ENCODE assay signal across 28 cellular contexts in genomic region chr6:2197984-2198383, GRCh38.
"Had no signal": no experiment of that assay in that cellular context is flagged by ENCODE, and none has a peak within 500 bp of the region (broad histone marks: within the 10 kb centered on the region; RNA-seq: fewer than 3 reads in every experiment).

No MANE protein-coding gene starts in this region.

- FAIRE-seq: kidney had no signal

- H3K4me3 Mint-ChIP-seq: mesothelial cell of epicardium; naive B cell; natural killer cell; nephron progenitor cell; neural progenitor cell; stimulated activated naive B cell treated with anti-CD40 and anti-IgM and Interleukin-4, amounts not matched to agents 10 μg/mL and 1 μg/mL and 100 μg/mL, for 72 hours had no signal

- H3K36me3 Mint-ChIP-seq: mesothelial cell of epicardium; naive B cell; natural killer cell; neural progenitor cell; stimulated activated naive B cell treated with anti-CD40 and anti-IgM and Interleukin-4, amounts not matched to agents 10 μg/mL and 1 μg/mL and 100 μg/mL, for 72 hours had no signal

- H3K9ac ChIP-seq: neural progenitor cell, parathyroid adenoma had no signal

- H3K4me3 ChIP-seq: hepatocyte, left lung, lung, neural progenitor cell, right atrium auricular region, skin epidermis, stomach, testis, thyroid gland, transverse colon, upper lobe of left lung, vagina had no signal

- H2AFZ ChIP-seq: hepatocyte, neural progenitor cell, parathyroid adenoma had no signal

- H3K79me2 ChIP-seq: parathyroid adenoma had no signal

- ATAC-seq: natural killer cell; stimulated activated naive B cell treated with anti-CD40 and anti-IgM and Interleukin-4, amounts not matched to agents 10 μg/mL and 1 μg/mL and 100 μg/mL, for 72 hours; stimulated activated naive CD8-positive, alpha-beta T cell treated with anti-CD3 and anti-CD28 coated beads, Interleukin-15, Interleukin-2, amounts not matched to agents 100 U/mL and 50 U/mL, for 24 hours had no signal

- H3K4me1 ChIP-seq: neural progenitor cell, parathyroid adenoma, right atrium auricular region, testis had no signal

- DNase-seq: kidney; left colon; left lung; naive B cell; natural killer cell; nephron progenitor cell; occipital lobe; stimulated activated CD4-positive, alpha-beta T cell treated with anti-CD3 and anti-CD28 coated beads, Interleukin-12 subunit alpha, Interleukin-12 subunit beta, amount 100 ng/mL, for 4 hours; stimulated activated CD4-positive, alpha-beta T cell treated with anti-CD3 and anti-CD28 coated beads, Interleukin-15, amount 100 ng/mL, for 24 hours; stimulated activated CD4-positive, alpha-beta T cell treated with anti-CD3 and anti-CD28 coated beads, Interleukin-2, amount 100 ng/mL, for 24 hours; stimulated activated CD4-positive, alpha-beta T cell treated with anti-CD3 and anti-CD28 coated beads, Interleukin-4, amount 100 ng/mL, for 1 hour; stimulated activated naive B cell treated with anti-CD40 and anti-IgM and Interleukin-4, amounts not matched to agents 10 μg/mL and 1 μg/mL and 100 μg/mL, for 72 hours; stimulated activated naive CD8-positive, alpha-beta T cell treated with anti-CD3 and anti-CD28 coated beads, Interleukin-15, Interleukin-2, amounts not matched to agents 100 U/mL and 50 U/mL, for 24 hours; stomach; testis; thyroid gland; transverse colon; upper lobe of left lung had no signal

- H3K4me1 Mint-ChIP-seq: natural killer cell had no signal

- H3K27me3 Mint-ChIP-seq: naive B cell; stimulated activated naive B cell treated with anti-CD40 and anti-IgM and Interleukin-4, amounts not matched to agents 10 μg/mL and 1 μg/mL and 100 μg/mL, for 72 hours had no signal

- H3K36me3 ChIP-seq: left lung, neural progenitor cell, neutrophil, right atrium auricular region, stomach, thyroid gland, transverse colon, upper lobe of left lung, vagina had no signal

- H3K27me3 ChIP-seq: hepatocyte, left lung, neural progenitor cell, neutrophil, right atrium auricular region, stomach, testis, thyroid gland, transverse colon, upper lobe of left lung, vagina had no signal

- H3K27ac ChIP-seq: hepatocyte, left lung, neural progenitor cell, neutrophil, parathyroid adenoma, right atrium auricular region, stomach, testis, thyroid gland, transverse colon, upper lobe of left lung, vagina had no signal

- H3K4me2 ChIP-seq: hepatocyte, neural progenitor cell had no signal

- H3K9me3 ChIP-seq: left lung, neutrophil, right atrium auricular region, stomach, testis, thyroid gland, transverse colon, upper lobe of left lung, vagina had no signal

- H3K27ac Mint-ChIP-seq: mesothelial cell of epicardium; naive B cell; natural killer cell; nephron progenitor cell; neural progenitor cell; progenitor cell of endocrine pancreas; stimulated activated naive B cell treated with anti-CD40 and anti-IgM and Interleukin-4, amounts not matched to agents 10 μg/mL and 1 μg/mL and 100 μg/mL, for 72 hours had no signal

- H3K9me3 Mint-ChIP-seq: mesothelial cell of epicardium; naive B cell; natural killer cell; nephron progenitor cell; neural progenitor cell; stimulated activated naive B cell treated with anti-CD40 and anti-IgM and Interleukin-4, amounts not matched to agents 10 μg/mL and 1 μg/mL and 100 μg/mL, for 72 hours had no signal
